9 cellular contexts compared by ENCODE assay signal in the genomic region with DNA sequence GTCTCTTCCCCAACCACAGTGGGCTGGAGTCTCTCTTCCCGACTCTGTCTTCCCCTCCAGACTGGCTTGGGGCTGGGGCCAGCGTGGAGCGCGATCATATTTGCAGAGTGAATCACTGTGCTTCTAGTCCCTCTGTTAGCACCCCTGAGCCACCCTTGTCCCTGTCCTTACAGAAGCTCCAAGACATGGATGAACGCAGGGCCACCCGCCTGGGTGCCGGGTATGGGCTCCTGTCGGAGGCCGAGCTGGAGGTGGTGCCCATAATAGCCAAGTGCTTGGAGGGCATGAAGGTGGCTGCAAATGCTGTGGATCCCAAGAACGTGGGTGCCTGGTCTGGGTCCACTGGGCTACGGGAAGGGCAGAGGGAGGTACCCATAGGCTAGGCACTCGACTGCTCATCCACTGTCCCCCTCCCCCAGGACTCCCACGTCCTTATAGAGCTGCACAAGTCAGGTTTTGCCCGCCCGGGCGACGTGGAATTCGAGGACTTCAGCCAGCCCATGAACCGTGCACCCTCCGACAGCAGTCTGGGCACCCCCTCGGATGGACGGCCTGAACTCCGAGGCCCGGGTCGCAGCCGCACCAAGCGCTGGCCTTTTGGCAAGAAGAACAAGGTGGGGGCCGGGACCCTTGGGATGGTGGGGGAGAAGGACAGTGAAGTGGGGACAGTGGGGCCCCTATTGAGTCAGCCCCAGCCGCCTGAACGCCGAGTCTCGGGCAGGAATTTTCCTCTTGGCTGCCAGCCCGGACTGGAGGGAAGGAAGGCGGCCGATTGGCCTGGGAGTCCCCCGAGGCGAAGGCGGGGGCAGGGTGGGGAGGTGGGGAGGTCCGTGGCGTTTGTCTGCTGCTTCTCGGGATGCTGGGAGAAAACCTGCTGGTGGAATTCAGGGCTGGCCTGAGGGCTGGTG. TPM values are rescaled to one million over a fixed set of nuclear protein-coding genes. Genes with fewer than 3 reads are reported as not detected.
DNase-seq lines count a peak whose midpoint lies in the region; ATAC-seq and TF ChIP-seq lines count a peak whose summit lies in the region.
"Had no signal": no experiment of that assay in that cellular context is flagged by ENCODE, and none has a peak within 500 bp of the region (broad histone marks: within the 10 kb centered on the region; RNA-seq: fewer than 3 reads in every experiment).

No MANE protein-coding gene starts in this region.

- peak overlapping the region; percentile 92 for H3K27ac ChIP-seq in neural progenitor cell

- H3K27me3 Mint-ChIP-seq in neural progenitor cell (ENCODE audit: insufficient read depth, low read depth) = no peaks in the 10 kb centered on the region
- H3K27me3 Mint-ChIP-seq: central memory CD8-positive, alpha-beta T cell had no signal

- H3K9me3 ChIP-seq in BE2C (no peaks in the 10 kb centered on the region; the same call in 1 of the 2 replicates), neural progenitor cell (ENCODE audit: low read depth) (no peaks in the 10 kb centered on the region)

- H3K79me2 ChIP-seq in neural progenitor cell (ENCODE audit: low read depth) = peaks cover 25% of the 10 kb centered on the region

- no peak overlapping the region for H3K9ac ChIP-seq in neural progenitor cell

- peaks cover 46% of the 10 kb centered on the region for H3F3A ChIP-seq in neural progenitor cell (ENCODE audit: low read depth)

- H3K36me3 ChIP-seq in BE2C = no peaks in the 10 kb centered on the region
- peaks cover 3% of the 10 kb centered on the region for H3K36me3 ChIP-seq in neural progenitor cell

- peak overlapping the region; percentile 87 for H3K27ac Mint-ChIP-seq in neural progenitor cell

- peak; percentile 76 for DNase-seq in BE2C
- peak; percentile 93 for DNase-seq in NCI-H226
- peak; percentile 76 for DNase-seq in fibroblast of gingiva (ENCODE audit: low read depth)
- DNase-seq in neural progenitor cell (ENCODE audit: low spot score) = peak; percentile 34

- no peak overlapping the region for H2AFZ ChIP-seq in neural progenitor cell (replicated peaks)

- TF ChIP-seq CTCF in BE2C (IDR thresholded peaks at IDR 0.05; ENCODE audit: low read depth, low read length) (no peak), neural progenitor cell (IDR thresholded peaks at IDR 0.05) (no peak)

- no peaks in the 10 kb centered on the region for H3K27me3 ChIP-seq in BE2C
- no peaks in the 10 kb centered on the region for H3K27me3 ChIP-seq in neural progenitor cell

- peaks cover 10% of the 10 kb centered on the region for H3K4me1 ChIP-seq in BE2C
- H3K4me1 ChIP-seq in neural progenitor cell = peaks cover 39% of the 10 kb centered on the region

- ATAC-seq in HG03460 (IDR thresholded peaks at IDR 0.05; ENCODE audit: unreplicated experiment) (no peak), GM19395 (IDR thresholded peaks at IDR 0.05; ENCODE audit: unreplicated experiment) (no peak), HG03095 (IDR thresholded peaks at IDR 0.05; ENCODE audit: unreplicated experiment) (no peak), GM18505 (IDR thresholded peaks at IDR 0.05; ENCODE audit: unreplicated experiment) (no peak)

- no peaks in the 10 kb centered on the region for H3K9me3 Mint-ChIP-seq in neural progenitor cell
- H3K9me3 Mint-ChIP-seq: central memory CD8-positive, alpha-beta T cell had no signal

- H3K36me3 Mint-ChIP-seq in neural progenitor cell = peaks cover 10% of the 10 kb centered on the region

- TF ChIP-seq POLR2A in GM18505 (IDR thresholded peaks at IDR 0.05; ENCODE audit: borderline replicate concordance, extremely low read depth, insufficient read depth, insufficient read length) = no peak

- no peak overlapping the region for H3K4me3 ChIP-seq in BE2C (ENCODE audit: low read depth, low read length)
- peak overlapping the region; percentile 25 for H3K4me3 ChIP-seq in neural progenitor cell

- H3K4me2 ChIP-seq in neural progenitor cell = peak overlapping the region; percentile 68

- peak overlapping the region; percentile 72 for H3K4me3 Mint-ChIP-seq in neural progenitor cell
- H3K4me3 Mint-ChIP-seq: central memory CD8-positive, alpha-beta T cell had no signal

- peaks cover 36% of the 10 kb centered on the region for H3K4me1 Mint-ChIP-seq in neural progenitor cell

- no peaks in the 10 kb centered on the region for H4K20me1 ChIP-seq in neural progenitor cell (ENCODE audit: low read depth)

RNA-seq across cellular contexts. Expression of a gene that starts 5.2 kb away (rescaled TPM):
- 24.6 TPM for polyA plus RNA-seq in BE2C (2012; ENCODE audit: insufficient read depth, insufficient read length, low read depth)
- total RNA-seq in neural progenitor cell (ENCODE audit: low replicate concordance) = 53.0 and 57.2 TPM in 2 replicates

RNA-seq across cellular contexts. Expression of a gene that starts 7.3 kb away (rescaled TPM):
- 71.0 TPM for polyA plus RNA-seq in BE2C (2012; ENCODE audit: insufficient read depth, insufficient read length, low read depth)
- 38.3 and 55.3 TPM in 2 replicates for total RNA-seq in neural progenitor cell (ENCODE audit: low replicate concordance)

RNA-seq across cellular contexts. Expression of a gene that starts 22.6 kb away (rescaled TPM):
- polyA plus RNA-seq in BE2C (2012; ENCODE audit: insufficient read depth, insufficient read length, low read depth) = 0.36 TPM
- total RNA-seq in neural progenitor cell (ENCODE audit: low replicate concordance) = 0.65 and 1.5 TPM in 2 replicates

RNA-seq across cellular contexts. Expression of a gene that starts 24.2 kb away (rescaled TPM):
- polyA plus RNA-seq in BE2C (2012; ENCODE audit: insufficient read depth, insufficient read length, low read depth) = not detected
- total RNA-seq in neural progenitor cell (ENCODE audit: low replicate concordance) = 0.25 and 1.5 TPM in 2 replicates

RNA-seq across cellular contexts. Expression of a gene that starts 27.9 kb away (rescaled TPM):
- not detected for polyA plus RNA-seq in BE2C (2012; ENCODE audit: insufficient read depth, insufficient read length, low read depth)
- 0.15 TPM in 1 of 2 replicates, not detected in the other for total RNA-seq in neural progenitor cell (ENCODE audit: low replicate concordance)

Comparison
In these comparisons a context has a peak if more than half of its experiments do, and no peak if none do; other contexts are left out.
1. DNase-seq: peak in every context shown above with its lines; median percentile 93 in NCI-H226; 76 in BE2C; 76 in fibroblast of gingiva; 34 in neural progenitor cell.